ENCODE assay signal across 19 cellular contexts in the genomic region with DNA sequence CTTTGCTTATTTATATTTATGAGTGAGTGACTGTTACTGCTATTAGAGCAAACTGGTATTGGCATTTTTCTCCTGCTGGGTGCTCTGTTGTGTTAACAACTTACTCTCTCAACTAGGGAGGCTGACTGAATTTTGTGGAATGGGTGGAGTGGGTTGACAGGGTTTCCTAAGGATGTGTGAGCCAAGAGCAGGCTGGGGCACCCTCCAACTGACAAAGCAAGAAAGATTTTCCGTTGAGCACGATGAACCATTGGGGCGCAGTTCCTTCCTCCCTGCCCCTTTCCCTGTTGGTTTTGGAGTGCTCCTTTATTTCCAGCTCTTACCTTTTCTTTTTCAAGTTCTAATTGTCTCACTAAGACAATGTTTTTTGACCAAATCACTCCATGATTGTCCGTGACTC.
"Had no signal": no experiment of that assay in that cellular context is flagged by ENCODE, and none has a peak within 500 bp of the region (broad histone marks: within the 10 kb centered on the region; RNA-seq: fewer than 3 reads in every experiment).

No MANE protein-coding gene starts in this region.

- H3K9me3 ChIP-seq: colonic mucosa, left ventricle myocardium inferior, psoas muscle had no signal

- H3K4me3 ChIP-seq: colonic mucosa, hepatocyte, left ventricle myocardium inferior, lung, psoas muscle had no signal

- H3K4me2 ChIP-seq: hepatocyte had no signal

- H3K27ac ChIP-seq: colonic mucosa, hepatocyte, left ventricle myocardium inferior, psoas muscle had no signal

- H3K79me2 ChIP-seq: hepatocyte had no signal

- H3K27ac Mint-ChIP-seq: endodermal cell, nephron had no signal

- H3K4me1 Mint-ChIP-seq: nephron had no signal

- H2AFZ ChIP-seq: hepatocyte had no signal

- DNase-seq: colonic mucosa; dermis blood vessel endothelial cell; endodermal cell; foreskin melanocyte; kidney; left cardiac atrium; left ventricle myocardium inferior; mesenchymal stem cell; naive B cell; psoas muscle; retina; stimulated activated CD4-positive, alpha-beta T cell treated with anti-CD3 and anti-CD28 coated beads, Interleukin-2, amount 100 ng/mL, for 24 hours; stimulated activated CD4-positive, alpha-beta T cell treated with anti-CD3 and anti-CD28 coated beads, Interleukin-4, amount 100 ng/mL, for 4 hours; stimulated activated naive CD4-positive, alpha-beta T cell treated with Interleukin-2 at 50 U/mL for 16 hours; trophoblast cell had no signal

- H3K9me3 Mint-ChIP-seq: endodermal cell, naive B cell, nephron had no signal

- H3K27me3 ChIP-seq: colonic mucosa, hepatocyte had no signal

- H3K4me3 Mint-ChIP-seq: endodermal cell, nephron had no signal

- ATAC-seq: psoas muscle, sciatic nerve had no signal

- H3K4me1 ChIP-seq: colonic mucosa, left ventricle myocardium inferior, psoas muscle had no signal

- FAIRE-seq: kidney had no signal
